22 cellular contexts compared by ENCODE assay signal in the genomic region with DNA sequence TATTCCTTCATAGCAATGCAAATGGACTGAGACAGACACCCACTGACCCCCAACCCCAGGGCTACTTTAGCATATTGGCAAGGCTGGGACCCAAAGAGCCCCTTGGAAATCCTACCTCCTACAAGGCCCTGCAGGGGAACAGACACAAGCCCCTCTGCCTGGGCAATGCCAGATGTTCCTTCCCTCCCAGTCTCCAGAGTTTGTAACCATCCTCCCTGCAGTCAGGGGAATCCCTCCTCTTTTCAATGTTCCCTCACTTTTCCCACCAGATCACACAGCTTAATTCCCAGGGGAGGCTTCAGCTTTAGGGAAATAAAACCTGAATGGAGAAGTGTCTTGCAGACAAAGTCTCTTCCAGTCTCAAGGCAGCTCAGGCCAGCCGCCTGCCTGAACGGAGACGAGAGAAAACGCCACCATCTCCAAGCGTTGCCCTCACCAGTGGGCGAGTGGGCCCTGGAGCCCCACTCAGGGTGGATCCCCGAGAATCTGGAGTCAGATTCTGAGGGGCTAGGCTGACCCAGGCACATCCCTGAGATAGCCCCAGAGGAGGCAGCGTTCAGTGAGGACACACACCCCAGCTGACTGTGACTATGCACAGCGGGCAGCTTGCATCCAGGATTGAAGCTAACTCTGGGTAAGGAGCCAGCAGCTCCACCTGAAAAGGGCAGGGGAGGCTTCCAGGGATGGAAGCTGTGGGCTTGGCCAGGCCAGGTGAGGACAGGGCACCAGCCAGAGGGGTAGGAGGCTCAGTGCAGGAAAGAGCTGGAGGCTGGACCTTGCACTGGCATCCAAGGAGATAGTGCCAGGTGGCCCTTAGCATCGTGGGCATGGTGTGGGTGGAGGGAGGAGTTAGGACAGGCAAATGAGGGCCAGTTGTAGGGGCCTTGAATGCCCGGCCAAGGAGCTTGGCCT.
"Had no signal": no experiment of that assay in that cellular context is flagged by ENCODE, and none has a peak within 500 bp of the region (broad histone marks: within the 10 kb centered on the region; RNA-seq: fewer than 3 reads in every experiment).

No MANE protein-coding gene starts in this region.

- H3K9me3 ChIP-seq: neutrophil, spleen, testis, tibial nerve, upper lobe of right lung, vagina had no signal

- ATAC-seq: foreskin keratinocyte; left colon; left ventricle myocardium superior; natural killer cell treated with Interleukin-12 subunit alpha and Interleukin-12 subunit beta and Interleukin-15 and Interleukin-18, amount 100 ng/mL, for 72 hours; sciatic nerve; stimulated activated memory B cell treated with anti-CD40 and anti-IgM and Interleukin-4, amounts not matched to agents 10 μg/mL and 1 μg/mL and 100 μg/mL, for 72 hours; stimulated activated naive CD8-positive, alpha-beta T cell treated with anti-CD3 and anti-CD28 coated beads, Interleukin-15, amount 100 ng/mL, for 72 hours; upper lobe of right lung had no signal

- H3K4me1 ChIP-seq: foreskin keratinocyte, testis, tibial nerve, upper lobe of right lung, vagina had no signal

- H3K36me3 ChIP-seq: neutrophil, spleen, tibial nerve, upper lobe of right lung, vagina had no signal

- DNase-seq: dermis blood vessel endothelial cell; endodermal cell; erythroblast; foreskin keratinocyte; left colon; left ventricle myocardium superior; mesenchymal stem cell; midbrain; spleen; stimulated activated CD4-positive, alpha-beta T cell treated with anti-CD3 and anti-CD28 coated beads, Interleukin-15, amount 100 ng/mL, for 24 hours; stimulated activated CD4-positive, alpha-beta T cell treated with anti-CD3 and anti-CD28 coated beads, Interleukin-1b, Interleukin-23, amount 100 ng/mL, for 48 hours; stimulated activated CD4-positive, alpha-beta T cell treated with anti-CD3 and anti-CD28 coated beads, Interleukin-4, amount 100 ng/mL, for 24 hours; stimulated activated naive CD8-positive, alpha-beta T cell treated with anti-CD3 and anti-CD28 coated beads, Interleukin-15, amount 100 ng/mL, for 72 hours; testis; upper lobe of right lung had no signal

- H3K4me3 ChIP-seq: lung, spleen, testis, tibial nerve, upper lobe of right lung, vagina had no signal

- H3K27me3 ChIP-seq: testis, vagina had no signal
